8 cellular contexts compared by ENCODE assay signal in genomic region chr2:241314933-241315182, GRCh38. TPM values are rescaled to one million over a fixed set of nuclear protein-coding genes. Genes with fewer than 3 reads are reported as not detected.
DNase-seq lines count a peak whose midpoint lies in the region; ATAC-seq and TF ChIP-seq lines count a peak whose summit lies in the region.

No MANE protein-coding gene starts in this region.

- H3K4me1 ChIP-seq in thymus (ENCODE audit: control insufficient read depth, insufficient read depth, low read length) = peaks cover 11% of the 10 kb centered on the region

- under 1% methylated on average over 29 of the region's 29 CpGs for WGBS in thymus

- H3K4me3 ChIP-seq in kidney epithelial cell (ENCODE audit: low read depth, low read length) (peak overlapping the region; percentile 63), thymus (ENCODE audit: low read length) (peak overlapping the region; percentile 80)

- H3K36me3 ChIP-seq in kidney epithelial cell (ENCODE audit: control insufficient read depth, insufficient read depth, low read length) (no peaks in the 10 kb centered on the region), thymus (ENCODE audit: control insufficient read depth, insufficient read depth) (no peaks in the 10 kb centered on the region)

- no peaks in the 10 kb centered on the region for H3K27me3 Mint-ChIP-seq in activated CD4-positive, alpha-beta T cell treated with anti-CD3 and anti-CD28 coated beads, Interleukin-2, amount 10 ng/mL, durations not matched to agents 7 days and 5 days
- H3K27me3 Mint-ChIP-seq in activated T-helper 17 cell treated with anti-CD3 and anti-CD28 coated beads, Interleukin-2, amount 50 U/mL, for 72 hours = no peaks in the 10 kb centered on the region

- no peaks in the 10 kb centered on the region for H3K9me3 ChIP-seq in thymus (ENCODE audit: control insufficient read depth)

- H3K27ac ChIP-seq in thymus (ENCODE audit: low read depth) = peak overlapping the region; percentile 98

- CTCF ChIA-PET in activated CD4-positive, alpha-beta T cell treated with anti-CD3 and anti-CD28 coated beads, Interleukin-2, amount 10 ng/mL, durations not matched to agents 7 days and 5 days (lab: Charles Lee) = interaction anchor here (0.9 to 1.8 kb wide), 4 partner anchors 11 to 41 kb away, joined by 3 to 6 read pairs (median 4); no protein-coding TSS in a partner anchor

- H3K9me3 Mint-ChIP-seq in activated CD4-positive, alpha-beta T cell treated with anti-CD3 and anti-CD28 coated beads, Interleukin-2, amount 10 ng/mL, durations not matched to agents 7 days and 5 days = no peaks in the 10 kb centered on the region
- no peaks in the 10 kb centered on the region for H3K9me3 Mint-ChIP-seq in activated T-helper 17 cell treated with anti-CD3 and anti-CD28 coated beads, Interleukin-2, amount 50 U/mL, for 72 hours

- DNase-seq in activated CD4-positive, alpha-beta T cell treated with anti-CD3 and anti-CD28 coated beads, Interleukin-2, amount 10 ng/mL, durations not matched to agents 7 days and 5 days = no peak
- DNase-seq in activated CD4-positive, alpha-beta T cell treated with anti-CD3 and anti-CD28 coated beads, Interleukin-2, amount 50 U/mL, for 48 hours = no peak
- no peak for DNase-seq in kidney epithelial cell (ENCODE audit: low read depth)

- POLR2A ChIA-PET in activated CD4-positive, alpha-beta T cell treated with anti-CD3 and anti-CD28 coated beads, Interleukin-2, amount 10 ng/mL, durations not matched to agents 7 days and 5 days (lab: Charles Lee) = interaction anchor here (0.6 kb wide), 1 partner anchor 15 kb away, joined by 3 read pairs; no protein-coding TSS in a partner anchor

- H3K27me3 ChIP-seq in kidney epithelial cell (ENCODE audit: control insufficient read depth, insufficient read depth, low read length) = no peaks in the 10 kb centered on the region
- H3K27me3 ChIP-seq in thymus (ENCODE audit: control insufficient read depth, insufficient read depth) = no peaks in the 10 kb centered on the region

- no peak for TF ChIP-seq CTCF in kidney epithelial cell (IDR thresholded peaks at IDR 0.05; ENCODE audit: insufficient read depth, low read length, poor library complexity, severe bottlenecking)

- H3K36me3 Mint-ChIP-seq in activated CD4-positive, alpha-beta T cell treated with anti-CD3 and anti-CD28 coated beads, Interleukin-2, amount 10 ng/mL, durations not matched to agents 7 days and 5 days (ENCODE audit: low read depth) = peaks cover 37% of the 10 kb centered on the region
- H3K36me3 Mint-ChIP-seq in activated T-helper 17 cell treated with anti-CD3 and anti-CD28 coated beads, Interleukin-2, amount 50 U/mL, for 72 hours (ENCODE audit: low read depth) = peaks cover 69% of the 10 kb centered on the region

- peak overlapping the region; percentile 89 for H3K4me3 Mint-ChIP-seq in activated CD4-positive, alpha-beta T cell treated with anti-CD3 and anti-CD28 coated beads, Interleukin-2, amount 10 ng/mL, durations not matched to agents 7 days and 5 days
- H3K4me3 Mint-ChIP-seq in activated T-helper 17 cell treated with anti-CD3 and anti-CD28 coated beads, Interleukin-2, amount 50 U/mL, for 72 hours = peak overlapping the region; percentile 94

- peaks cover 72% of the 10 kb centered on the region for H3K4me1 Mint-ChIP-seq in activated CD4-positive, alpha-beta T cell treated with anti-CD3 and anti-CD28 coated beads, Interleukin-2, amount 10 ng/mL, durations not matched to agents 7 days and 5 days
- peaks cover 54% of the 10 kb centered on the region for H3K4me1 Mint-ChIP-seq in activated T-helper 17 cell treated with anti-CD3 and anti-CD28 coated beads, Interleukin-2, amount 50 U/mL, for 72 hours

- ATAC-seq in activated T-helper 17 cell treated with anti-CD3 and anti-CD28 coated beads, Interleukin-2, amount 50 U/mL, for 72 hours (replicated peaks) = no peak
- ATAC-seq in HG03521 (IDR thresholded peaks at IDR 0.05; ENCODE audit: unreplicated experiment) = no peak
- ATAC-seq in GM19035 (IDR thresholded peaks at IDR 0.05; ENCODE audit: unreplicated experiment) = no peak
- no peak for ATAC-seq in HG02981 (IDR thresholded peaks at IDR 0.05; ENCODE audit: unreplicated experiment)

- H3K27ac Mint-ChIP-seq in activated CD4-positive, alpha-beta T cell treated with anti-CD3 and anti-CD28 coated beads, Interleukin-2, amount 10 ng/mL, durations not matched to agents 7 days and 5 days = peak overlapping the region; percentile 98
- peak overlapping the region; percentile 100 for H3K27ac Mint-ChIP-seq in activated T-helper 17 cell treated with anti-CD3 and anti-CD28 coated beads, Interleukin-2, amount 50 U/mL, for 72 hours

RNA-seq across cellular contexts. Expression of gene HDLBP, which starts 0.6 kb away (rescaled TPM):
- total RNA-seq in activated CD4-positive, alpha-beta T cell treated with anti-CD3 and anti-CD28 coated beads, Interleukin-2, amount 10 ng/mL, durations not matched to agents 7 days and 5 days = 100 to 1,000 TPM; 198 to 203 TPM
- 100 to 1,000 TPM; 303 to 319 TPM for total RNA-seq in activated T-helper 17 cell treated with anti-CD3 and anti-CD28 coated beads, Interleukin-2, amount 50 U/mL, for 72 hours
- total RNA-seq in kidney epithelial cell = 405 and 510 TPM in 2 replicates
- 85.1 TPM for polyA plus RNA-seq in thymus

RNA-seq across cellular contexts. Expression of gene SEPTIN2, which starts 0.9 kb away (rescaled TPM):
- 100 to 1,000 TPM; 195 to 211 TPM for total RNA-seq in activated CD4-positive, alpha-beta T cell treated with anti-CD3 and anti-CD28 coated beads, Interleukin-2, amount 10 ng/mL, durations not matched to agents 7 days and 5 days
- 100 to 1,000 TPM; 180 to 230 TPM for total RNA-seq in activated T-helper 17 cell treated with anti-CD3 and anti-CD28 coated beads, Interleukin-2, amount 50 U/mL, for 72 hours
- total RNA-seq in kidney epithelial cell = 333 and 350 TPM in 2 replicates
- polyA plus RNA-seq in thymus = 189 TPM

RNA-seq across cellular contexts. Expression of gene FARP2, which starts 41.2 kb away (rescaled TPM):
- 10 to 100 TPM; 18.2 to 18.4 TPM for total RNA-seq in activated CD4-positive, alpha-beta T cell treated with anti-CD3 and anti-CD28 coated beads, Interleukin-2, amount 10 ng/mL, durations not matched to agents 7 days and 5 days
- total RNA-seq in activated T-helper 17 cell treated with anti-CD3 and anti-CD28 coated beads, Interleukin-2, amount 50 U/mL, for 72 hours = 10 to 100 TPM; 26.1 to 33.1 TPM
- 20.9 and 31.8 TPM in 2 replicates for total RNA-seq in kidney epithelial cell
- 16.1 TPM for polyA plus RNA-seq in thymus
